ENCODE assay signal across 30 cellular contexts in genomic region chr10:44066856-44067255, GRCh38.
"Had no signal": no experiment of that assay in that cellular context is flagged by ENCODE, and none has a peak within 500 bp of the region (broad histone marks: within the 10 kb centered on the region; RNA-seq: fewer than 3 reads in every experiment).

No MANE protein-coding gene starts in this region.

- H3K4me1 Mint-ChIP-seq: immature natural killer cell; memory B cell; naive B cell; stimulated activated naive CD8-positive, alpha-beta T cell treated with anti-CD3 and anti-CD28 coated beads, Interleukin-15, amount 100 ng/mL, for 72 hours had no signal

- DNase-seq: cerebellar nuclear complex; cortex of kidney; effector memory CD8-positive, alpha-beta T cell; erythroblast; esophagus squamous epithelium; foreskin melanocyte; hypothalamus; immature natural killer cell; islet precursor cell; kidney glomerular epithelial cell; left colon; left ventricle myocardium superior; naive B cell; occipital lobe; ovary; posterior cingulate gyrus; psoas muscle; right cardiac atrium; stimulated activated CD4-positive, alpha-beta T cell treated with anti-CD3 and anti-CD28 coated beads, Interleukin-12 subunit alpha, Interleukin-12 subunit beta, amount 100 ng/mL, for 4 hours; stimulated activated CD4-positive, alpha-beta T cell treated with anti-CD3 and anti-CD28 coated beads, Interleukin-1b, Interleukin-23, amount 100 ng/mL, for 48 hours; stimulated activated CD4-positive, alpha-beta T cell treated with anti-CD3 and anti-CD28 coated beads, Interleukin-4, amount 100 ng/mL, for 1 hour; stimulated activated CD8-positive, alpha-beta memory T cell treated with anti-CD3 and anti-CD28 coated beads, Interleukin-4, amount 100 ng/mL, for 48 hours; stimulated activated naive CD4-positive, alpha-beta T cell; stimulated activated naive CD8-positive, alpha-beta T cell treated with anti-CD3 and anti-CD28 coated beads, Interleukin-15, amount 100 ng/mL, for 72 hours; thyroid gland; trophoblast cell had no signal

- H3K4me1 ChIP-seq: psoas muscle, thyroid gland had no signal

- H3K27me3 ChIP-seq: esophagus squamous epithelium, ovary, thyroid gland had no signal

- H3K27me3 Mint-ChIP-seq: memory B cell; naive B cell; stimulated activated naive CD8-positive, alpha-beta T cell treated with anti-CD3 and anti-CD28 coated beads, Interleukin-15, amount 100 ng/mL, for 72 hours had no signal

- H3K27ac ChIP-seq: ovary, psoas muscle, skin epidermis, thyroid gland had no signal

- H3K27ac Mint-ChIP-seq: effector memory CD8-positive, alpha-beta T cell; immature natural killer cell; memory B cell; naive B cell; natural killer cell treated with Interleukin-12 subunit alpha and Interleukin-12 subunit beta and Interleukin-15 and Interleukin-18, amount 100 ng/mL, for 72 hours; stimulated activated naive CD8-positive, alpha-beta T cell treated with anti-CD3 and anti-CD28 coated beads, Interleukin-15, amount 100 ng/mL, for 72 hours had no signal

- H3K4me3 Mint-ChIP-seq: effector memory CD8-positive, alpha-beta T cell; immature natural killer cell; memory B cell; naive B cell; natural killer cell treated with Interleukin-12 subunit alpha and Interleukin-12 subunit beta and Interleukin-15 and Interleukin-18, amount 100 ng/mL, for 72 hours; stimulated activated naive CD8-positive, alpha-beta T cell treated with anti-CD3 and anti-CD28 coated beads, Interleukin-15, amount 100 ng/mL, for 72 hours had no signal

- H3K36me3 ChIP-seq: esophagus squamous epithelium, ovary, thyroid gland had no signal

- H3K9me3 ChIP-seq: esophagus squamous epithelium, ovary, psoas muscle, thyroid gland had no signal

- H3K36me3 Mint-ChIP-seq: immature natural killer cell; memory B cell; naive B cell; natural killer cell treated with Interleukin-12 subunit alpha and Interleukin-12 subunit beta and Interleukin-15 and Interleukin-18, amount 100 ng/mL, for 72 hours had no signal

- H3K9me3 Mint-ChIP-seq: effector memory CD8-positive, alpha-beta T cell; immature natural killer cell; memory B cell; natural killer cell treated with Interleukin-12 subunit alpha and Interleukin-12 subunit beta and Interleukin-15 and Interleukin-18, amount 100 ng/mL, for 72 hours; stimulated activated naive CD8-positive, alpha-beta T cell treated with anti-CD3 and anti-CD28 coated beads, Interleukin-15, amount 100 ng/mL, for 72 hours had no signal

- H3K4me3 ChIP-seq: esophagus squamous epithelium, lung, ovary, psoas muscle, skin epidermis, thyroid gland had no signal

- ATAC-seq: effector memory CD8-positive, alpha-beta T cell; left colon; natural killer cell treated with Interleukin-12 subunit alpha and Interleukin-12 subunit beta and Interleukin-15 and Interleukin-18, amount 100 ng/mL, for 72 hours; psoas muscle; right cardiac atrium; stimulated activated naive CD8-positive, alpha-beta T cell treated with anti-CD3 and anti-CD28 coated beads, Interleukin-15, amount 100 ng/mL, for 72 hours had no signal
